10 cellular contexts compared by ENCODE assay signal in the genomic region with DNA sequence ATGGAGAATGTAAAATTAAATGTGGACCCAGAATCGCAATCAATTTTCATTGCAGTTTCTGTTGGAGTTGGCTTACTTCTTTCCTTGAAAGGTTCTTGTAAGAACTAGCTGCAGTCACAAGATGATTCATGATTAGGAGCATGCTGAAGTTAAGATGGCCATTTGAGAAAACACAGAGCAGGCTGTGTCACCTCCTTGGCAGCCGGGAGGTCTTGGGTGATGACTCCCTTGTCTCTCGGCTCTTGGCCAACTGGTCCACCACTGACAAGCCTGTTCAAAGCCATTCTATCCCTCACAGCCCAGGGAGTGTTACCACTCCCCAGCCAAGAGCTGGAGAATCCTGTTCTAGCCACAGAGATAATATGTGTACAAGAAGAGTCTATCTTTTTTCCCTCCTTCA. TPM values are rescaled to one million over a fixed set of nuclear protein-coding genes. Genes with fewer than 3 reads are reported as not detected.
DNase-seq lines count a peak whose midpoint lies in the region; ATAC-seq and TF ChIP-seq lines count a peak whose summit lies in the region.
"Had no signal": no experiment of that assay in that cellular context is flagged by ENCODE, and none has a peak within 500 bp of the region (broad histone marks: within the 10 kb centered on the region; RNA-seq: fewer than 3 reads in every experiment).

No MANE protein-coding gene starts in this region.

- peak overlapping the region; percentile 23 for H3K9ac ChIP-seq in smooth muscle cell (ENCODE audit: low read depth)

- H3K27me3 ChIP-seq in smooth muscle cell (ENCODE audit: low read depth) = no peaks in the 10 kb centered on the region

- no peaks in the 10 kb centered on the region for H4K20me1 ChIP-seq in smooth muscle cell (ENCODE audit: low read depth)

- H3K4me2 ChIP-seq in smooth muscle cell = peak overlapping the region; percentile 51

- H3K27ac Mint-ChIP-seq in activated naive CD8-positive, alpha-beta T cell treated with anti-CD3 and anti-CD28 coated beads for 36 hours = no peak overlapping the region

- intact Hi-C loops in left ventricle myocardium superior (cut with micrococcal nuclease) = no loop called here

- no peak for TF ChIP-seq CTCF in smooth muscle cell (IDR thresholded peaks at IDR 0.05; ENCODE audit: borderline replicate concordance, insufficient read depth, poor library complexity, severe bottlenecking)

- H3K4me3 Mint-ChIP-seq in activated naive CD8-positive, alpha-beta T cell treated with anti-CD3 and anti-CD28 coated beads for 36 hours = no peak overlapping the region

- peak; percentile 48 for ATAC-seq in left ventricle myocardium superior
- ATAC-seq in GM18907 (IDR thresholded peaks at IDR 0.05; ENCODE audit: unreplicated experiment) = no peak

- peak; percentile 98 for DNase-seq in ELR (ENCODE audit: low read depth)
- DNase-seq in amniotic epithelial cell (ENCODE audit: low read depth) = peak; percentile 100
- peak; percentile 49 for DNase-seq in left ventricle myocardium superior
- peak; percentile 32 for DNase-seq in smooth muscle cell (lab: John Stamatoyannopoulos, UW; ENCODE audit: unreplicated experiment)
- no peak for DNase-seq in activated naive CD8-positive, alpha-beta T cell treated with anti-CD3 and anti-CD28 coated beads for 36 hours
- DNase-seq in NCI-H345 treated with DMSO at 0.1 percent for 48 hours (lab: John Stamatoyannopoulos, UW; ENCODE audit: unreplicated experiment) = no peak
- DNase-seq in cortex of kidney (lab: John Stamatoyannopoulos, UW) = no peak
- DNase-seq: activated naive CD4-positive, alpha-beta T cell treated with Interleukin-2 at 50 U/mL for 16 hours; DMS53 had no signal

- 11% methylated on average over 3 of the region's 3 CpGs for WGBS in smooth muscle cell (ENCODE audit: low lambda C conversion rate)

- no peak overlapping the region for H3K4me3 ChIP-seq in smooth muscle cell

- no peaks in the 10 kb centered on the region for H3K79me2 ChIP-seq in smooth muscle cell (ENCODE audit: low read depth)

- no peaks in the 10 kb centered on the region for H3K4me1 ChIP-seq in smooth muscle cell (ENCODE audit: low read depth)

- H3K36me3 Mint-ChIP-seq in activated naive CD8-positive, alpha-beta T cell treated with anti-CD3 and anti-CD28 coated beads for 36 hours = no peaks in the 10 kb centered on the region

- H3K9me3 ChIP-seq in smooth muscle cell (replicated peaks; ENCODE audit: low read depth) = no peaks in the 10 kb centered on the region

- no peaks in the 10 kb centered on the region for H3K27me3 Mint-ChIP-seq in activated naive CD8-positive, alpha-beta T cell treated with anti-CD3 and anti-CD28 coated beads for 36 hours

- peaks cover 22% of the 10 kb centered on the region for H3F3A ChIP-seq in smooth muscle cell (ENCODE audit: low read depth)

- H3K27ac ChIP-seq in smooth muscle cell (ENCODE audit: low read depth) = peak overlapping the region; percentile 87

- H3K36me3 ChIP-seq in smooth muscle cell (ENCODE audit: low read depth) = no peaks in the 10 kb centered on the region

- no peaks in the 10 kb centered on the region for H3K9me3 Mint-ChIP-seq in activated naive CD8-positive, alpha-beta T cell treated with anti-CD3 and anti-CD28 coated beads for 36 hours

- peaks cover 4% of the 10 kb centered on the region for H3K4me1 Mint-ChIP-seq in activated naive CD8-positive, alpha-beta T cell treated with anti-CD3 and anti-CD28 coated beads for 36 hours

- H2AFZ ChIP-seq in smooth muscle cell (ENCODE audit: low read depth) = no peak overlapping the region

RNA-seq across cellular contexts. Expression of a gene that starts 40.6 kb away (rescaled TPM):
- total RNA-seq in left ventricle myocardium superior (not detected), smooth muscle cell (not detected in 2 replicates)
- 0.46 TPM in 1 of 2 replicates, not detected in the other for polyA plus RNA-seq in smooth muscle cell
- not detected for total RNA-seq in activated naive CD8-positive, alpha-beta T cell treated with anti-CD3 and anti-CD28 coated beads for 36 hours

RNA-seq across cellular contexts. Expression of a gene that starts 58.9 kb away (rescaled TPM):
- 22.5 TPM for total RNA-seq in left ventricle myocardium superior
- 0.04 and 0.31 TPM in 2 replicates for total RNA-seq in smooth muscle cell
- polyA plus RNA-seq in smooth muscle cell = 1.6 and 2.1 TPM in 2 replicates
- total RNA-seq in activated naive CD8-positive, alpha-beta T cell treated with anti-CD3 and anti-CD28 coated beads for 36 hours = not detected

Comparison
In these comparisons a context has a peak if more than half of its experiments do, and no peak if none do; other contexts are left out.
1. DNase-seq: peak in ELR (single experiment), amniotic epithelial cell (single experiment), left ventricle myocardium superior (single experiment) and smooth muscle cell (single experiment); none in activated naive CD8-positive, alpha-beta T cell treated with anti-CD3 and anti-CD28 coated beads for 36 hours (single experiment), NCI-H345 treated with DMSO at 0.1 percent for 48 hours (single experiment) and cortex of kidney (single experiment).
2. RNA of a gene that starts 58.9 kb away (total RNA-seq): 22.5 TPM in left ventricle myocardium superior (single experiment); 0.04 to 0.31 TPM in smooth muscle cell and not detected in activated naive CD8-positive, alpha-beta T cell treated with anti-CD3 and anti-CD28 coated beads for 36 hours; every median in the first group is over 10 times any median in the second.